In the genomic region with DNA sequence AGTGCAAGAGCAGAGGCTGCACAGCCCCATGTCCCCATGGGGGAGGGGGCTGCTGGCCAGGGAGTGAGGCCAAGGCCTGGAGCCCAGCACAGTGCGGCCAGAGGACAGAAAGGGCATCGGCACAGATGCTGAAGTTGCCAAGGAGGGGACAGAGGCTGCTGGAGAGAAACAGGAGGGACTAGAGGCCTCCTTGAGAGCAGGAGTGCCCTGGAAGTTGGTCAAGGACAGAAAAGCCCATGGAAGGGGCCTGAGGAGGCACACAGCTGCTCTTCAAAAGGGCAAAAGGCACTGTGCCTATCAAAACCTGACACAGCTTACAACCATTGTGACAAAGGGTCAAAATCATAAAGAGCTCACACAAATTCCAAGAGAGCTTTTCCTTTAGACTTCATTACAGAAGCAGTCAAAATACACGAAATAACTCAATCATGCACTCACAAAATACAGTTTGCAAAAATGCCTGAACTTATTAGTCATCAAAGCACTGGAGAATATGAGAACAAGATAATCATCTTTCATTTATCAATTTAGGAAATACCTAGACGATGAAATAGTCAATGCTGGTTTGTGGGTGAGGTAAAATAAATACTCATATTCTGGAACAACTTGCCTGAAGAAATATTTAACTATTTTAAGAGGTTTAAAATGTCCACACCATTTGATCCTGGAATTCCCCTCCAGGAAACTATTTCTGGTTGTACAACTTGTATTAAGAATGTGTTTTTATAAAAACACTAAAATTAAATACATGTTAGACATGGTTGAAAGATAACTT, we compare ENCODE assay signal across 12 cellular contexts.
DNase-seq lines count a peak whose midpoint lies in the region; FAIRE-seq and TF ChIP-seq lines count a peak whose summit lies in the region.
"Had no signal": no experiment of that assay in that cellular context is flagged by ENCODE, and none has a peak within 500 bp of the region (broad histone marks: within the 10 kb centered on the region; RNA-seq: fewer than 3 reads in every experiment).

No MANE protein-coding gene starts in this region.

- TF ChIP-seq CTCF in endothelial cell of umbilical vein (IDR thresholded peaks at IDR 0.05; ENCODE audit: extremely low read depth in 1 of 2, insufficient read depth in 1 of 2, low read depth in 1 of 2, low read length in 2 of 2) (no peak), nephron (IDR thresholded peaks at IDR 0.05; ENCODE audit: unreplicated experiment in 3 of 3) (no peak), OCI-LY7 (conservative IDR thresholded peaks at IDR 0.05; ENCODE audit: low read length) (no peak)

- H3K4me2 ChIP-seq in endothelial cell of umbilical vein (ENCODE audit: insufficient read depth, low read length) (peak overlapping the region; percentile 58), OCI-LY7 (ENCODE audit: low read length) (no peak overlapping the region)

- intact Hi-C loops in endothelial cell of umbilical vein (cut with micrococcal nuclease): loop anchor here (1.0 to 5.0 kb wide), 6 partner anchors 58 to 485 kb away; partner anchors contain the start of genes HJURP and USP40
- intact Hi-C loops in OCI-LY7 (cut with micrococcal nuclease; ENCODE audit: unreplicated experiment): loop anchor here (10.0 kb wide), 2 partner anchors 148 to 348 kb away; partner anchors contain the start of gene UGT1A10

- no peaks in the 10 kb centered on the region for H3K9me1 ChIP-seq in endothelial cell of umbilical vein (replicated peaks; ENCODE audit: control insufficient read depth, extremely low read depth, insufficient read depth, low read length)

- no peak overlapping the region for H2AFZ ChIP-seq in endothelial cell of umbilical vein (ENCODE audit: low read depth, low read length)
- no peak overlapping the region for H2AFZ ChIP-seq in OCI-LY7 (ENCODE audit: low read length)

- peaks cover 28% of the 10 kb centered on the region for H3K4me1 ChIP-seq in endothelial cell of umbilical vein (ENCODE audit: control insufficient read depth, extremely low read depth, insufficient read depth, low read length)
- no peaks in the 10 kb centered on the region for H3K4me1 ChIP-seq in OCI-LY7 (ENCODE audit: insufficient read depth, low read length, poor library complexity, severe bottlenecking)

- FAIRE-seq in endothelial cell of umbilical vein (lab: Jason Lieb, UNC) (peak; percentile 90), frontal cortex (lab: Jason Lieb, UNC) (no peak)
- FAIRE-seq: D721Med had no signal

- H3K9me3 Mint-ChIP-seq in nephron: no peaks in the 10 kb centered on the region

- TSS peak; percentile 73 for BruUV-seq in endothelial cell of umbilical vein (replicated peaks; lab: Mats Ljungman, UMichigan)
- BruUV-seq in OCI-LY7 (replicated peaks; lab: Mats Ljungman, UMichigan): no TSS peak

- H3K4me3 ChIP-seq in endothelial cell of umbilical vein (replicated peaks in 1 of 3; ENCODE audit: insufficient read depth in 1 of 3, low read depth in 1 of 3, low read length in 3 of 3): no peak overlapping the region
- H3K4me3 ChIP-seq in OCI-LY7 (ENCODE audit: low read depth, low read length, poor library complexity, severe bottlenecking): no peak overlapping the region
- H3K4me3 ChIP-seq: dorsolateral prefrontal cortex had no signal

- POLR2A ChIA-PET in endothelial cell of umbilical vein (lab: Charles Lee) (interaction anchor here (1.0 kb wide), 1 partner anchor 213 kb away, joined by 3 read pairs; no protein-coding TSS in a partner anchor), OCI-LY7 (lab: Charles Lee) (no interaction called here)

- peak; percentile 20 for TF ChIP-seq POLR2A in endothelial cell of umbilical vein (IDR thresholded peaks at IDR 0.05; ENCODE audit: low read depth, low read length)

- no peaks in the 10 kb centered on the region for H3K27me3 Mint-ChIP-seq in nephron (ENCODE audit: low read depth)

- H3K4me3 Mint-ChIP-seq in nephron: no peak overlapping the region
- H3K4me3 Mint-ChIP-seq: activated CD8-positive, alpha-beta T cell treated with anti-CD3 and anti-CD28 coated beads, Interleukin-2, amount 10 ng/mL, durations not matched to agents 7 days and 5 days had no signal

- H3K9ac ChIP-seq in endothelial cell of umbilical vein (replicated peaks; ENCODE audit: extremely low read depth, insufficient read depth, low read length): peak overlapping the region; percentile 58

- H4K20me1 ChIP-seq in endothelial cell of umbilical vein (replicated peaks; ENCODE audit: control insufficient read depth, extremely low read depth, insufficient read depth, low read length) (no peaks in the 10 kb centered on the region), OCI-LY7 (ENCODE audit: insufficient read depth, low read length) (no peaks in the 10 kb centered on the region)

- no peaks in the 10 kb centered on the region for H3K9me2 ChIP-seq in OCI-LY7 (ENCODE audit: insufficient read depth, low read length)

- no peaks in the 10 kb centered on the region for H3K9me3 ChIP-seq in endothelial cell of umbilical vein (replicated peaks; ENCODE audit: control insufficient read depth, insufficient read depth, low read length)
- no peaks in the 10 kb centered on the region for H3K9me3 ChIP-seq in OCI-LY7 (ENCODE audit: low read length)

- DNase-seq in AG08395 (ENCODE audit: low spot score): peak; percentile 71
- peak; percentile 61 for DNase-seq in LoVo (ENCODE audit: low spot score)
- peak; percentile 90 for DNase-seq in endothelial cell of umbilical vein (ENCODE audit: low read depth, low spot score)
- DNase-seq in anterior cingulate cortex (lab: John Stamatoyannopoulos, UW): no peak
- no peak for DNase-seq in mesenteric fat pad (ENCODE audit: low spot score)
- no peak for DNase-seq in OCI-LY7 (ENCODE audit: low spot score)
- no peak for DNase-seq in frontal cortex (ENCODE audit: low spot score in 2 of 2)
- DNase-seq: activated CD8-positive, alpha-beta T cell treated with anti-CD3 and anti-CD28 coated beads, Interleukin-2, amount 10 ng/mL, durations not matched to agents 7 days and 5 days; dorsolateral prefrontal cortex; Karpas-422 had no signal

- H3K36me3 Mint-ChIP-seq in nephron (ENCODE audit: low read depth): peaks cover 65% of the 10 kb centered on the region

- CTCF ChIA-PET in endothelial cell of umbilical vein (lab: Charles Lee): interaction anchor here (1.0 to 1.6 kb wide), 6 partner anchors 11 to 225 kb away, joined by 3 to 10 read pairs (median 4); partner anchors contain the start of gene UGT1A5
- CTCF ChIA-PET in OCI-LY7 (lab: Charles Lee; ENCODE audit: unreplicated experiment): no interaction called here

- no peaks in the 10 kb centered on the region for H3K79me2 ChIP-seq in endothelial cell of umbilical vein (ENCODE audit: control insufficient read depth, insufficient read depth, low read length)
- no peaks in the 10 kb centered on the region for H3K79me2 ChIP-seq in OCI-LY7 (ENCODE audit: insufficient read depth, low read depth, low read length)

- H3K27me3 ChIP-seq in endothelial cell of umbilical vein (ENCODE audit: control insufficient read depth in 2 of 2, insufficient read depth in 2 of 2, low read length in 2 of 2): no peaks in the 10 kb centered on the region
- H3K27me3 ChIP-seq: dorsolateral prefrontal cortex had no signal

- peaks cover 21% of the 10 kb centered on the region for H3K4me1 Mint-ChIP-seq in nephron

- dilution Hi-C loops in endothelial cell of umbilical vein (cut with MboI; ENCODE audit: extremely low pct_ligation_motif_present, low sequenced_read_pairs): no loop called here

- H3K27ac ChIP-seq in endothelial cell of umbilical vein (ENCODE audit: insufficient read depth, low read depth, low read length) (peak overlapping the region; percentile 91), OCI-LY7 (ENCODE audit: low read depth, low read length, poor library complexity, severe bottlenecking) (no peak overlapping the region)

- peaks cover 0 to 4% of the 10 kb centered on the region in 2 experiments for H3K36me3 ChIP-seq in endothelial cell of umbilical vein (ENCODE audit: control insufficient read depth in 2 of 2, extremely low read depth in 1 of 2, insufficient read depth in 2 of 2, low read length in 2 of 2)
- H3K36me3 ChIP-seq in OCI-LY7 (ENCODE audit: insufficient read depth, low read length): no peaks in the 10 kb centered on the region

- H3K27ac Mint-ChIP-seq in nephron: peak overlapping the region; percentile 15 to 46 (median 23)
- H3K27ac Mint-ChIP-seq: activated CD8-positive, alpha-beta T cell treated with anti-CD3 and anti-CD28 coated beads, Interleukin-2, amount 10 ng/mL, durations not matched to agents 7 days and 5 days had no signal

TF ChIP-seq in endothelial cell of umbilical vein, 7 proteins besides CTCF, POLR2A, EP300 and RAD21:
- no peak for TF ChIP-seq EZH2 (IDR thresholded peaks at IDR 0.05; ENCODE audit: borderline replicate concordance, low read depth, low read length, severe bottlenecking)
- peak; percentile 96 for TF ChIP-seq JUN (IDR thresholded peaks at IDR 0.05; ENCODE audit: borderline replicate concordance, insufficient read depth, insufficient read length, low read depth)
- peak; percentile 95 for TF ChIP-seq GATA2 (IDR thresholded peaks at IDR 0.05; ENCODE audit: insufficient read depth, insufficient read length, low read depth, low read length)
- TF ChIP-seq POLR2AphosphoS5 (IDR thresholded peaks at IDR 0.05; ENCODE audit: insufficient read depth, low read depth, low read length): peak; percentile 29
- TF ChIP-seq FOS (IDR thresholded peaks at IDR 0.05; ENCODE audit: borderline replicate concordance, insufficient read depth, low read length): peak; percentile 83

Comparison
In these comparisons a context has a peak if more than half of its experiments do, and no peak if none do; other contexts are left out.
1. DNase-seq: peak in AG08395 (single experiment), LoVo (single experiment) and endothelial cell of umbilical vein (single experiment); none in anterior cingulate cortex (0 of 58), mesenteric fat pad (single experiment), OCI-LY7 (single experiment) and frontal cortex (0 of 2).